Comparison of ENCODE assay signal across 23 cellular contexts in genomic region chr4:7016512-7016911, GRCh38.
"Had no signal": no experiment of that assay in that cellular context is flagged by ENCODE, and none has a peak within 500 bp of the region (broad histone marks: within the 10 kb centered on the region; RNA-seq: fewer than 3 reads in every experiment).

No MANE protein-coding gene starts in this region.

- H3K4me3 Mint-ChIP-seq: naive thymus-derived CD8-positive, alpha-beta T cell; nephron; neural crest cell; stimulated activated memory B cell treated with anti-CD40 and anti-IgM and Interleukin-4, amounts not matched to agents 10 μg/mL and 1 μg/mL and 100 μg/mL, for 72 hours; stimulated activated naive CD8-positive, alpha-beta T cell treated with anti-CD3 and anti-CD28 coated beads, Interleukin-15, Interleukin-2, amounts not matched to agents 100 ng/mL and 50 ng/mL, for 24 hours; type B pancreatic cell had no signal

- H3K4me1 Mint-ChIP-seq: nephron had no signal

- H3K27me3 Mint-ChIP-seq: naive thymus-derived CD8-positive, alpha-beta T cell; stimulated activated memory B cell treated with anti-CD40 and anti-IgM and Interleukin-4, amounts not matched to agents 10 μg/mL and 1 μg/mL and 100 μg/mL, for 72 hours; stimulated activated naive CD8-positive, alpha-beta T cell treated with anti-CD3 and anti-CD28 coated beads, Interleukin-15, Interleukin-2, amounts not matched to agents 100 ng/mL and 50 ng/mL, for 24 hours; type B pancreatic cell had no signal

- H3K27ac Mint-ChIP-seq: naive thymus-derived CD8-positive, alpha-beta T cell; nephron; stimulated activated memory B cell treated with anti-CD40 and anti-IgM and Interleukin-4, amounts not matched to agents 10 μg/mL and 1 μg/mL and 100 μg/mL, for 72 hours; stimulated activated naive CD8-positive, alpha-beta T cell treated with anti-CD3 and anti-CD28 coated beads, Interleukin-15, Interleukin-2, amounts not matched to agents 100 ng/mL and 50 ng/mL, for 24 hours; type B pancreatic cell had no signal

- H3K9me3 Mint-ChIP-seq: naive thymus-derived CD8-positive, alpha-beta T cell; nephron; neural crest cell; stimulated activated memory B cell treated with anti-CD40 and anti-IgM and Interleukin-4, amounts not matched to agents 10 μg/mL and 1 μg/mL and 100 μg/mL, for 72 hours; stimulated activated naive CD8-positive, alpha-beta T cell treated with anti-CD3 and anti-CD28 coated beads, Interleukin-15, Interleukin-2, amounts not matched to agents 100 ng/mL and 50 ng/mL, for 24 hours; type B pancreatic cell had no signal

- DNase-seq: heart left ventricle; islet precursor cell; left ventricle myocardium superior; lower lobe of right lung; mammary epithelial cell; mesenchymal stem cell; naive thymus-derived CD8-positive, alpha-beta T cell; retina; right cardiac atrium; sigmoid colon; small intestine; spleen; stimulated activated CD4-positive, alpha-beta T cell treated with anti-CD3 and anti-CD28 coated beads, Interleukin-1b, Interleukin-23, amount 100 ng/mL, for 48 hours; stimulated activated CD4-positive, alpha-beta T cell treated with anti-CD3 and anti-CD28 coated beads, Interleukin-2, amount 100 ng/mL, for 48 hours; stimulated activated CD4-positive, alpha-beta T cell treated with anti-CD3 and anti-CD28 coated beads, Interleukin-4, amount 100 ng/mL, for 4 hours; stimulated activated CD8-positive, alpha-beta memory T cell treated with anti-CD3 and anti-CD28 coated beads, Interleukin-4, amount 100 ng/mL, for 48 hours; uterus had no signal

- ATAC-seq: lower lobe of right lung; naive thymus-derived CD8-positive, alpha-beta T cell; pancreas; right cardiac atrium; stimulated activated memory B cell treated with anti-CD40 and anti-IgM and Interleukin-4, amounts not matched to agents 10 μg/mL and 1 μg/mL and 100 μg/mL, for 72 hours had no signal
